Comparison of ENCODE assay signal across 26 cellular contexts in genomic region chr1:11531314-11531870, GRCh38. TPM values are rescaled to one million over a fixed set of nuclear protein-coding genes. Genes with fewer than 3 reads are reported as not detected.
DNase-seq lines count a peak whose midpoint lies in the region; TF ChIP-seq lines count a peak whose summit lies in the region.
"Had no signal": no experiment of that assay in that cellular context is flagged by ENCODE, and none has a peak within 500 bp of the region (broad histone marks: within the 10 kb centered on the region; RNA-seq: fewer than 3 reads in every experiment).

No MANE protein-coding gene starts in this region.

- H3K9me3 Mint-ChIP-seq in HFFc6 = no peaks in the 10 kb centered on the region
- H3K9me3 Mint-ChIP-seq: activated naive CD4-positive, alpha-beta T cell treated with anti-CD3 and anti-CD28 coated beads, Interleukin-2, amount 50 U/mL, for 72 hours; activated T-helper 1 cell treated with anti-CD3 and anti-CD28 coated beads, Interleukin-12 subunit alpha, Interleukin-12 subunit beta, Interleukin-2, Interleukin-4 antibody, amounts not matched to agents 30 ng/mL and 10 ng/mL and 1 ng/mL, durations not matched to agents 14 hours and 24 hours and 36 hours; effector memory CD8-positive, alpha-beta T cell; IgD-negative memory B cell; nephron progenitor cell had no signal

- no peaks in the 10 kb centered on the region for H3K36me3 Mint-ChIP-seq in HFFc6 (ENCODE audit: low read depth)
- H3K36me3 Mint-ChIP-seq: activated naive CD4-positive, alpha-beta T cell treated with anti-CD3 and anti-CD28 coated beads, Interleukin-2, amount 50 U/mL, for 72 hours; IgD-negative memory B cell had no signal

- peaks cover 12% of the 10 kb centered on the region for H3K27me3 Mint-ChIP-seq in HFFc6 (ENCODE audit: insufficient read depth)
- H3K27me3 Mint-ChIP-seq: activated CD4-positive, alpha-beta T cell treated with anti-CD3 and anti-CD28 coated beads for 36 hours had no signal

- DNase-seq in NCI-H2196 (lab: John Stamatoyannopoulos, UW; ENCODE audit: unreplicated experiment) = peak; percentile 15
- no peak for DNase-seq in NCI-H2196 treated with DMSO at 0.1 percent for 48 hours (lab: John Stamatoyannopoulos, UW; ENCODE audit: unreplicated experiment)
- peak; percentile 52 for DNase-seq in RPMI8226
- DNase-seq in epithelial cell of prostate (ENCODE audit: low read depth, low spot score) = peak; percentile 24
- DNase-seq in osteoblast (ENCODE audit: insufficient read length, low spot score, missing footprints) = peak; percentile 78
- DNase-seq in superior temporal gyrus (ENCODE audit: extremely low spot score) = no peak
- no peak for DNase-seq in uterus
- DNase-seq in HFFc6 = no peak
- DNase-seq: activated CD4-positive, alpha-beta T cell treated with anti-CD3 and anti-CD28 coated beads for 36 hours; BE2C; effector memory CD8-positive, alpha-beta T cell; left ventricle myocardium inferior; NCI-H1436; NCI-H2171; NCI-H526 treated with DMSO at 0.1 percent for 48 hours; nephron progenitor cell; OCI-M1; sigmoid colon; T-helper 1 cell had no signal

- H3K36me3 ChIP-seq in osteoblast (ENCODE audit: insufficient read depth, low read length) (no peaks in the 10 kb centered on the region), uterus (no peaks in the 10 kb centered on the region)
- H3K36me3 ChIP-seq: BE2C, left ventricle myocardium inferior, sigmoid colon, upper lobe of left lung had no signal

- H3K4me1 ChIP-seq in osteoblast (ENCODE audit: insufficient read depth, low read length) = no peaks in the 10 kb centered on the region
- no peaks in the 10 kb centered on the region for H3K4me1 ChIP-seq in uterus
- H3K4me1 ChIP-seq: A549, BE2C, left ventricle myocardium inferior, sigmoid colon, upper lobe of left lung had no signal

- TF ChIP-seq CTCF in osteoblast (IDR thresholded peaks at IDR 0.05; ENCODE audit: extremely low read depth, low read depth, low read length) (no peak), uterus (IDR thresholded peaks at IDR 0.05) (no peak), HFFc6 (IDR thresholded peaks at IDR 0.05) (no peak)

- H3K27me3 ChIP-seq in osteoblast (ENCODE audit: insufficient read depth, low read length) (no peaks in the 10 kb centered on the region), uterus (no peaks in the 10 kb centered on the region)
- H3K27me3 ChIP-seq: BE2C, upper lobe of left lung had no signal

- H3K4me3 ChIP-seq in osteoblast (ENCODE audit: insufficient read depth, low read length) (no peak overlapping the region), uterus (no peak overlapping the region)
- H3K4me3 ChIP-seq: A549, left ventricle myocardium inferior, sigmoid colon, upper lobe of left lung had no signal

- no peak overlapping the region for H3K4me3 Mint-ChIP-seq in HFFc6
- H3K4me3 Mint-ChIP-seq: activated CD4-positive, alpha-beta T cell treated with anti-CD3 and anti-CD28 coated beads for 36 hours; activated T-helper 1 cell treated with anti-CD3 and anti-CD28 coated beads, Interleukin-12 subunit alpha, Interleukin-12 subunit beta, Interleukin-2, Interleukin-4 antibody, amounts not matched to agents 30 ng/mL and 10 ng/mL and 1 ng/mL, durations not matched to agents 14 hours and 24 hours and 36 hours; effector memory CD8-positive, alpha-beta T cell; IgD-negative memory B cell; nephron progenitor cell had no signal

- intact Hi-C loops in uterus (cut with DNase I; ENCODE audit: low total_unique reads) = no loop called here

- H3K4me1 Mint-ChIP-seq in HFFc6 (ENCODE audit: low read depth) = no peaks in the 10 kb centered on the region
- H3K4me1 Mint-ChIP-seq: activated CD4-positive, alpha-beta T cell treated with anti-CD3 and anti-CD28 coated beads for 36 hours; IgD-negative memory B cell; nephron progenitor cell had no signal

- H3K9me3 ChIP-seq in osteoblast (ENCODE audit: low read depth, low read length) (no peaks in the 10 kb centered on the region), uterus (no peaks in the 10 kb centered on the region)
- H3K9me3 ChIP-seq: A549, BE2C, left ventricle myocardium inferior, sigmoid colon, upper lobe of left lung had no signal

- H3K79me2 ChIP-seq in osteoblast (ENCODE audit: insufficient read depth, low read length) = no peaks in the 10 kb centered on the region

- no peak overlapping the region for H3K27ac Mint-ChIP-seq in HFFc6
- H3K27ac Mint-ChIP-seq: activated CD4-positive, alpha-beta T cell treated with anti-CD3 and anti-CD28 coated beads for 36 hours; activated naive CD4-positive, alpha-beta T cell treated with anti-CD3 and anti-CD28 coated beads, Interleukin-2, amount 50 U/mL, for 72 hours; activated T-helper 1 cell treated with anti-CD3 and anti-CD28 coated beads, Interleukin-12 subunit alpha, Interleukin-12 subunit beta, Interleukin-2, Interleukin-4 antibody, amounts not matched to agents 30 ng/mL and 10 ng/mL and 1 ng/mL, durations not matched to agents 14 hours and 24 hours and 36 hours; effector memory CD8-positive, alpha-beta T cell; IgD-negative memory B cell; nephron progenitor cell had no signal

- H3K27ac ChIP-seq in epithelial cell of prostate (no peak overlapping the region), osteoblast (ENCODE audit: low read depth, low read length) (no peak overlapping the region), uterus (no peak overlapping the region)
- H3K27ac ChIP-seq: A549, left ventricle myocardium inferior, sigmoid colon, upper lobe of left lung had no signal

- H3K4me2 ChIP-seq in osteoblast (ENCODE audit: insufficient read depth, low read length) = no peak overlapping the region
- H3K4me2 ChIP-seq: A549 had no signal

- no peak for TF ChIP-seq POLR2A in uterus (IDR thresholded peaks at IDR 0.05)

- no peaks in the 10 kb centered on the region for H4K20me1 ChIP-seq in osteoblast (ENCODE audit: insufficient read depth, low read length)

- H2AFZ ChIP-seq in osteoblast (ENCODE audit: low read length) = no peak overlapping the region

RNA-seq across cellular contexts. Expression of gene DISP3, which starts 52.4 kb away (rescaled TPM):
- total RNA-seq in osteoblast (under 0.01 TPM in 2 replicates), uterus (under 1 TPM in 2 of 4 donors, not detected in 2; 0.09 to 0.90 TPM)
- total RNA-seq in HFFc6 (2021; fragmentation: NEBNext Ultra II Directional; extraction: Animal tissue kit (Norgen Biotek cat#: 25700)) = not detected
- total RNA-seq: fibroblast of lung, left ventricle myocardium inferior, posterior vena cava had no signal

Comparison
In these comparisons a context has a peak if more than half of its experiments do, and no peak if none do; other contexts are left out.
1. DNase-seq: peak in NCI-H2196 (single experiment), RPMI8226 (single experiment), epithelial cell of prostate (single experiment) and osteoblast (single experiment); none in NCI-H2196 treated with DMSO at 0.1 percent for 48 hours (single experiment), superior temporal gyrus (single experiment), uterus (0 of 2) and HFFc6 (single experiment).